Comparison of ENCODE assay signal across 21 cellular contexts in genomic region chr12:9752145-9752717, GRCh38. TPM values are rescaled to one million over a fixed set of nuclear protein-coding genes. Genes with fewer than 3 reads are reported as not detected.
DNase-seq lines count a peak whose midpoint lies in the region; ATAC-seq, FAIRE-seq and TF ChIP-seq lines count a peak whose summit lies in the region.
"Had no signal": no experiment of that assay in that cellular context is flagged by ENCODE, and none has a peak within 500 bp of the region (broad histone marks: within the 10 kb centered on the region; RNA-seq: fewer than 3 reads in every experiment).

No MANE protein-coding gene starts in this region.

- CTCF ChIA-PET in activated CD8-positive, alpha-beta memory T cell treated with anti-CD3 and anti-CD28 coated beads, Interleukin-2, amount 10 ng/mL, durations not matched to agents 7 days and 5 days (lab: Charles Lee): interaction anchor here (1.2 to 17.2 kb wide), 6 partner anchors 8 to 59 kb away, joined by 7 to 503 read pairs (median 91); partner anchors contain the start of gene CD69
- CTCF ChIA-PET in PC-9 (lab: Charles Lee): no interaction called here

- intact Hi-C loops in pancreas (cut with DNase I) (loop anchor here in 2 of 3 donors (10.0 kb wide), 1 partner anchor 173 kb away; no protein-coding TSS in a partner anchor), PC-9 (cut with micrococcal nuclease; ENCODE audit: unreplicated experiment) (loop anchor here (5.0 to 10.0 kb wide), 5 partner anchors 260 to 1735 kb away; partner anchors contain the start of genes CLEC12B, CLEC9A, GABARAPL1 and STYK1)

- H3K4me3 Mint-ChIP-seq in activated CD8-positive, alpha-beta memory T cell treated with anti-CD3 and anti-CD28 coated beads, Interleukin-2, amount 10 ng/mL, durations not matched to agents 7 days and 5 days: peak overlapping the region; percentile 32
- H3K4me3 Mint-ChIP-seq in activated naive CD8-positive, alpha-beta T cell treated with anti-CD3 and anti-CD28 coated beads, Interleukin-2, amount 50 U/mL, for 24 hours: peak overlapping the region; percentile 100
- H3K4me3 Mint-ChIP-seq in endothelial cell (ENCODE audit: unreplicated experiment): no peak overlapping the region
- H3K4me3 Mint-ChIP-seq: stimulated activated naive B cell treated with anti-CD40 and anti-IgM and Interleukin-4, amounts not matched to agents 10 μg/mL and 1 μg/mL and 100 μg/mL, for 72 hours had no signal

- no TSS peak for BruUV-seq in PC-9 (replicated peaks; lab: Mats Ljungman, UMichigan)

- no peaks in the 10 kb centered on the region for H3K9me3 ChIP-seq in Loucy (ENCODE audit: insufficient read depth, low read depth, low read length)
- H3K9me3 ChIP-seq in pancreas: no peaks in the 10 kb centered on the region
- no peaks in the 10 kb centered on the region for H3K9me3 ChIP-seq in PC-9 (ENCODE audit: insufficient read depth, low read depth)
- H3K9me3 ChIP-seq: BLaER1, thyroid gland had no signal

- no peaks in the 10 kb centered on the region for H3K9me3 Mint-ChIP-seq in activated CD8-positive, alpha-beta memory T cell treated with anti-CD3 and anti-CD28 coated beads, Interleukin-2, amount 10 ng/mL, durations not matched to agents 7 days and 5 days (ENCODE audit: low read depth)
- H3K9me3 Mint-ChIP-seq in activated naive CD8-positive, alpha-beta T cell treated with anti-CD3 and anti-CD28 coated beads, Interleukin-2, amount 50 U/mL, for 24 hours: no peaks in the 10 kb centered on the region
- H3K9me3 Mint-ChIP-seq in endothelial cell (ENCODE audit: unreplicated experiment): no peaks in the 10 kb centered on the region
- H3K9me3 Mint-ChIP-seq: stimulated activated naive B cell treated with anti-CD40 and anti-IgM and Interleukin-4, amounts not matched to agents 10 μg/mL and 1 μg/mL and 100 μg/mL, for 72 hours had no signal

- TF ChIP-seq CTCF in Loucy (conservative IDR thresholded peaks at IDR 0.05; ENCODE audit: low read length) (no peak), pancreas (IDR thresholded peaks at IDR 0.05) (no peak), endothelial cell (IDR thresholded peaks at IDR 0.05; ENCODE audit: unreplicated experiment) (no peak), PC-9 (conservative IDR thresholded peaks at IDR 0.05) (no peak)

- H3K9me2 ChIP-seq in Loucy (replicated peaks; ENCODE audit: low read depth, low read length): no peaks in the 10 kb centered on the region
- no peaks in the 10 kb centered on the region for H3K9me2 ChIP-seq in PC-9 (ENCODE audit: insufficient read depth)

- peak; percentile 31 for ATAC-seq in activated CD8-positive, alpha-beta memory T cell treated with anti-CD3 and anti-CD28 coated beads, Interleukin-2, amount 10 ng/mL, durations not matched to agents 7 days and 5 days
- peak; percentile 22 for ATAC-seq in activated naive CD8-positive, alpha-beta T cell treated with anti-CD3 and anti-CD28 coated beads, Interleukin-2, amount 50 U/mL, for 24 hours
- ATAC-seq in pancreas: no peak
- ATAC-seq: HepG2, left cardiac atrium, Right ventricle myocardium inferior had no signal

- no peaks in the 10 kb centered on the region for H3K27me3 Mint-ChIP-seq in activated CD8-positive, alpha-beta memory T cell treated with anti-CD3 and anti-CD28 coated beads, Interleukin-2, amount 10 ng/mL, durations not matched to agents 7 days and 5 days
- H3K27me3 Mint-ChIP-seq in activated naive CD8-positive, alpha-beta T cell treated with anti-CD3 and anti-CD28 coated beads, Interleukin-2, amount 50 U/mL, for 24 hours: no peaks in the 10 kb centered on the region
- no peaks in the 10 kb centered on the region for H3K27me3 Mint-ChIP-seq in endothelial cell (ENCODE audit: unreplicated experiment)
- H3K27me3 Mint-ChIP-seq: stimulated activated naive B cell treated with anti-CD40 and anti-IgM and Interleukin-4, amounts not matched to agents 10 μg/mL and 1 μg/mL and 100 μg/mL, for 72 hours had no signal

- H3K4me3 ChIP-seq in Loucy (ENCODE audit: low read length, poor library complexity, severe bottlenecking): no peak overlapping the region
- no peak overlapping the region for H3K4me3 ChIP-seq in pancreas
- no peak overlapping the region for H3K4me3 ChIP-seq in PC-9
- H3K4me3 ChIP-seq: BLaER1, GM23248, thyroid gland had no signal

- peaks cover 61% of the 10 kb centered on the region for H3K4me1 Mint-ChIP-seq in activated CD8-positive, alpha-beta memory T cell treated with anti-CD3 and anti-CD28 coated beads, Interleukin-2, amount 10 ng/mL, durations not matched to agents 7 days and 5 days
- H3K4me1 Mint-ChIP-seq in activated naive CD8-positive, alpha-beta T cell treated with anti-CD3 and anti-CD28 coated beads, Interleukin-2, amount 50 U/mL, for 24 hours: peaks cover 60% of the 10 kb centered on the region
- H3K4me1 Mint-ChIP-seq in endothelial cell (ENCODE audit: unreplicated experiment): peaks cover 2% of the 10 kb centered on the region

- H4K20me1 ChIP-seq in Loucy (ENCODE audit: insufficient read depth, low read length, poor library complexity, severe bottlenecking) (peaks cover 6% of the 10 kb centered on the region), PC-9 (ENCODE audit: insufficient read depth) (no peaks in the 10 kb centered on the region)
- H4K20me1 ChIP-seq: BLaER1 had no signal

- no peak overlapping the region for H2AFZ ChIP-seq in Loucy (ENCODE audit: low read length)
- no peak overlapping the region for H2AFZ ChIP-seq in PC-9
- H2AFZ ChIP-seq: GM23248 had no signal

- H3K36me3 Mint-ChIP-seq in activated CD8-positive, alpha-beta memory T cell treated with anti-CD3 and anti-CD28 coated beads, Interleukin-2, amount 10 ng/mL, durations not matched to agents 7 days and 5 days: peaks cover 52% of the 10 kb centered on the region
- H3K36me3 Mint-ChIP-seq in activated naive CD8-positive, alpha-beta T cell treated with anti-CD3 and anti-CD28 coated beads, Interleukin-2, amount 50 U/mL, for 24 hours (ENCODE audit: low read depth): peaks cover 49% of the 10 kb centered on the region
- no peaks in the 10 kb centered on the region for H3K36me3 Mint-ChIP-seq in endothelial cell (ENCODE audit: low read depth, unreplicated experiment)

- H3K79me2 ChIP-seq in Loucy (ENCODE audit: insufficient read depth, low read length) (peaks cover 49% of the 10 kb centered on the region), PC-9 (ENCODE audit: low read depth) (no peaks in the 10 kb centered on the region)

- DNase-seq in activated CD8-positive, alpha-beta memory T cell treated with anti-CD3 and anti-CD28 coated beads, Interleukin-2, amount 10 ng/mL, durations not matched to agents 7 days and 5 days: no peak
- DNase-seq in activated CD8-positive, alpha-beta memory T cell treated with anti-CD3 and anti-CD28 coated beads for 24 hours: no peak
- no peak for DNase-seq in activated naive CD8-positive, alpha-beta T cell treated with anti-CD3 and anti-CD28 coated beads, Interleukin-2, amount 50 U/mL, for 24 hours
- DNase-seq in pancreas: no peak
- DNase-seq in endothelial cell (ENCODE audit: low spot score): no peak
- no peak for DNase-seq in iPS-NIHi7 (ENCODE audit: extremely low spot score)
- DNase-seq in PC-9: no peak
- DNase-seq: DMS 273 treated with DMSO at 0.1 percent for 48 hours; GM23248; left cardiac atrium; mesenchymal stem cell; NCI-H774; stimulated activated naive B cell treated with anti-CD40 and anti-IgM and Interleukin-4, amounts not matched to agents 10 μg/mL and 1 μg/mL and 100 μg/mL, for 72 hours; thyroid gland had no signal

- H3F3A ChIP-seq in Loucy (ENCODE audit: low read depth) (peaks cover 3% of the 10 kb centered on the region; the same call in 1 of the 2 replicates), PC-9 (ENCODE audit: insufficient read depth, low read depth) (no peaks in the 10 kb centered on the region)

- POLR2A ChIA-PET in PC-9 (lab: Charles Lee; ENCODE audit: unreplicated experiment): no interaction called here

- no peak overlapping the region for H3K9ac ChIP-seq in Loucy (ENCODE audit: low read depth, low read length, poor library complexity, severe bottlenecking)
- H3K9ac ChIP-seq: BLaER1, GM23248 had no signal

- FAIRE-seq in pancreas (lab: Jason Lieb, UNC): peak; percentile 20
- FAIRE-seq: HepG2 had no signal

- H3K4me1 ChIP-seq in Loucy (ENCODE audit: insufficient read depth, low read length, poor library complexity, severe bottlenecking) (peaks cover 16% of the 10 kb centered on the region), pancreas (peaks cover 0 to 4% (median 0%) of the 10 kb centered on the region in 3 donors), PC-9 (replicated peaks; ENCODE audit: insufficient read depth) (peaks cover 9% of the 10 kb centered on the region; the same call in 1 of the 2 replicates)
- H3K4me1 ChIP-seq: thyroid gland had no signal

- peak overlapping the region; percentile 82 for H3K27ac Mint-ChIP-seq in activated CD8-positive, alpha-beta memory T cell treated with anti-CD3 and anti-CD28 coated beads, Interleukin-2, amount 10 ng/mL, durations not matched to agents 7 days and 5 days
- peak overlapping the region; percentile 75 for H3K27ac Mint-ChIP-seq in activated naive CD8-positive, alpha-beta T cell treated with anti-CD3 and anti-CD28 coated beads, Interleukin-2, amount 50 U/mL, for 24 hours
- H3K27ac Mint-ChIP-seq in endothelial cell (ENCODE audit: unreplicated experiment): no peak overlapping the region

- peak overlapping the region; percentile 98 for H3K4me2 ChIP-seq in Loucy (ENCODE audit: low read depth, low read length, poor library complexity, severe bottlenecking)
- no peak overlapping the region for H3K4me2 ChIP-seq in PC-9
- H3K4me2 ChIP-seq: BLaER1 had no signal

- H3K27ac ChIP-seq in pancreas (no peak overlapping the region), PC-9 (no peak overlapping the region)
- H3K27ac ChIP-seq: BLaER1, GM23248, thyroid gland had no signal

- no peaks in the 10 kb centered on the region for H3K27me3 ChIP-seq in Loucy (ENCODE audit: insufficient read depth, low read length, poor library complexity, severe bottlenecking)
- H3K27me3 ChIP-seq in pancreas: no peaks in the 10 kb centered on the region
- no peaks in the 10 kb centered on the region for H3K27me3 ChIP-seq in PC-9 (ENCODE audit: insufficient read depth, low read depth)
- H3K27me3 ChIP-seq: thyroid gland had no signal

- peaks cover 38% of the 10 kb centered on the region for H3K36me3 ChIP-seq in Loucy (ENCODE audit: insufficient read depth, low read length)
- H3K36me3 ChIP-seq in pancreas: no peaks in the 10 kb centered on the region
- H3K36me3 ChIP-seq in PC-9 (ENCODE audit: low read depth): no peaks in the 10 kb centered on the region
- H3K36me3 ChIP-seq: BLaER1, thyroid gland had no signal

- 71 to 82% methylated on average over 1 of the region's 1 CpG for WGBS in pancreas, 2 donors

RNA-seq across cellular contexts. Expression of gene CD69, which starts 8.5 kb away (rescaled TPM):
- total RNA-seq in activated CD8-positive, alpha-beta memory T cell treated with anti-CD3 and anti-CD28 coated beads, Interleukin-2, amount 10 ng/mL, durations not matched to agents 7 days and 5 days: 100 to 1,000 TPM in 1 of 2 experiments, 10 to 100 TPM in 1; 76.0 to 104 TPM
- total RNA-seq in pancreas (1 to 10 TPM in 2 of 6 donors, under 1 TPM in 4; 0.12 to 1.9 (median 0.76) TPM), endothelial cell (ENCODE audit: unreplicated experiment) (0.69 TPM), PC-9 (2021) (not detected in 2 replicates)
- under 1 TPM; 0.23 to 0.31 TPM for polyA plus RNA-seq in pancreas
- total RNA-seq: chondrocyte, GM23248, HepG2, MCF 10A had no signal
- polyA plus RNA-seq: GM23248, HepG2 had no signal

RNA-seq across cellular contexts. Expression of gene CLECL1, which starts 19.3 kb away (rescaled TPM):
- 1 to 10 TPM; 2.2 to 8.8 TPM for total RNA-seq in activated CD8-positive, alpha-beta memory T cell treated with anti-CD3 and anti-CD28 coated beads, Interleukin-2, amount 10 ng/mL, durations not matched to agents 7 days and 5 days
- total RNA-seq in pancreas (under 1 TPM in 2 of 6 donors, not detected in 4; 0.31 to 0.43 TPM), endothelial cell (ENCODE audit: unreplicated experiment) (not detected), PC-9 (2021) (not detected in 2 replicates)
- not detected for polyA plus RNA-seq in pancreas
- total RNA-seq: chondrocyte, GM23248, HepG2, MCF 10A, thyroid gland had no signal
- polyA plus RNA-seq: GM23248, HepG2, neural cell had no signal

Comparison
In these comparisons a context has a peak if more than half of its experiments do, and no peak if none do; other contexts are left out.
1. ATAC-seq: peak in activated CD8-positive, alpha-beta memory T cell treated with anti-CD3 and anti-CD28 coated beads, Interleukin-2, amount 10 ng/mL, durations not matched to agents 7 days and 5 days (single experiment) and activated naive CD8-positive, alpha-beta T cell treated with anti-CD3 and anti-CD28 coated beads, Interleukin-2, amount 50 U/mL, for 24 hours (single experiment); none in pancreas (0 of 4).
2. RNA of gene CD69, which starts 8.5 kb away (total RNA-seq): 76.0 to 104 TPM in activated CD8-positive, alpha-beta memory T cell treated with anti-CD3 and anti-CD28 coated beads, Interleukin-2, amount 10 ng/mL, durations not matched to agents 7 days and 5 days; 0.12 to 1.9 TPM in pancreas, 0.69 TPM in endothelial cell (single experiment) and not detected in PC-9; every median in the first group is over 10 times any median in the second.